In the genomic region with DNA sequence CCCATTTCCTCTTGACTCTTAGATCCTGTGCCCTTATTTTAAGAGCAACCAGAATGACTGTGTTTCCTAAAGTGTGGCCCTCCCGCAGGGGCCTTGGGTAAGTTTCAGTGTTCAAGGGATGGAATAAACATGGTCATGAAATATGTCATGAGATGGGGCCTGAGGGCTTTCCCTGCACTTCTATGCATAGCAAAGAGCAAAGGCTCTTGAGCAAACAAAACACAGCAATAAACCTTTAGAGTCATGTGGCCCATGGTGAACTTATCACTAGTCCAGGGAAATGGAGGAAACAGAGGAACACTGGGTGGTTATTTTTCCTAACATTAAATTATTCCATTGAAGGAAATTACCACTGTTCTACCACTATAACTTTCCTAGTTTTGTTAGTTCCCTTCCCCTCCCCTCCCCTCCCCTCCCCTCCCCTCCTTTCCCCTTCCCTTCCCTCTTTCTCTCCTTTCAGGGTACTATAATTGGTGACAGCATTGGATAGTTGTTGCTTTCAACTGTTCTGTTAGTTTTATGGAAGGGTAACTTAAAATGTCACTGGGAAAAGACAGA, we compare ENCODE assay signal across 17 cellular contexts.
A peak's percentile ranks its signal among the peaks of the same experiment; 100 is the strongest.
DNase-seq lines count a peak whose midpoint lies in the region; ATAC-seq and TF ChIP-seq lines count a peak whose summit lies in the region.
"Had no signal": no experiment of that assay in that cellular context is flagged by ENCODE, and none has a peak within 500 bp of the region (broad histone marks: within the 10 kb centered on the region; RNA-seq: fewer than 3 reads in every experiment).

No MANE protein-coding gene starts in this region.

- TF ChIP-seq CTCF in omental fat pad (IDR thresholded peaks at IDR 0.05), result no peak

- DNase-seq in stimulated activated CD4-positive, alpha-beta T cell treated with anti-CD3 and anti-CD28 coated beads, Interleukin-1b, Interleukin-23, amount 100 ng/mL, for 48 hours, result peak; percentile 8
- DNase-seq in stimulated activated CD4-positive, alpha-beta T cell treated with anti-CD3 and anti-CD28 coated beads, Interleukin-2, amount 100 ng/mL, for 48 hours, result no peak
- DNase-seq in SK-MEL-5 (ENCODE audit: low read depth, low spot score) (peak; percentile 89), foreskin melanocyte (peak; percentile 87), GDM1 (lab: John Stamatoyannopoulos, UW) (no peak), NCI-H82 (lab: John Stamatoyannopoulos, UW) (no peak), omental fat pad (ENCODE audit: low spot score) (no peak)
- DNase-seq: ACHN; CD4-positive, alpha-beta memory T cell; DND-41; IMR-90; NCI-H1105; NCI-H2029 treated with DMSO at 0.1 percent for 48 hours; NCI-H226; NCI-H524; SK-N-SH had no signal

- in situ Hi-C loops in SK-MEL-5 (cut with HindIII; ENCODE audit: low pct_unique_long_range_greater_than_20kb, low sequenced_read_pairs), result no loop called here

- ATAC-seq in omental fat pad (ENCODE audit: low FRiP score), result no peak
- ATAC-seq: Right ventricle myocardium inferior had no signal

Comparison
In these comparisons a context has a peak if more than half of its experiments do, and no peak if none do; other contexts are left out.
1. DNase-seq: peak in stimulated activated CD4-positive, alpha-beta T cell treated with anti-CD3 and anti-CD28 coated beads, Interleukin-1b, Interleukin-23, amount 100 ng/mL, for 48 hours (single experiment), SK-MEL-5 (single experiment) and foreskin melanocyte (single experiment); none in stimulated activated CD4-positive, alpha-beta T cell treated with anti-CD3 and anti-CD28 coated beads, Interleukin-2, amount 100 ng/mL, for 48 hours (0 of 2), GDM1 (single experiment), NCI-H82 (single experiment) and omental fat pad (single experiment).